Comparison of ENCODE assay signal across 14 cellular contexts in genomic region chr7:18864967-18865366, GRCh38.
A peak's percentile ranks its signal among the peaks of the same experiment; 100 is the strongest.
DNase-seq lines count a peak whose midpoint lies in the region; ATAC-seq and TF ChIP-seq lines count a peak whose summit lies in the region.
"Had no signal": no experiment of that assay in that cellular context is flagged by ENCODE, and none has a peak within 500 bp of the region (broad histone marks: within the 10 kb centered on the region; RNA-seq: fewer than 3 reads in every experiment).

No MANE protein-coding gene starts in this region.

- ATAC-seq in activated B cell treated with CpG ODN at 0.5 μM for 24 hours (ENCODE audit: low read depth) = no peak

- peaks cover 19% of the 10 kb centered on the region for H3K36me3 Mint-ChIP-seq in activated CD4-positive, alpha-beta T cell treated with anti-CD3 and anti-CD28 coated beads, Interleukin-2, amount 10 ng/mL, durations not matched to agents 24 days and 14 days (ENCODE audit: low read depth)
- H3K36me3 Mint-ChIP-seq in activated B cell treated with CpG ODN at 0.5 μM for 24 hours (ENCODE audit: low read depth) = no peaks in the 10 kb centered on the region
- H3K36me3 Mint-ChIP-seq: CD4-positive, CD25-positive, alpha-beta regulatory T cell; CD8-positive, alpha-beta memory T cell had no signal

- CTCF ChIA-PET in activated B cell treated with CpG ODN at 0.5 μM for 24 hours (lab: Charles Lee) = no interaction called here

- H3K9me3 ChIP-seq in subcutaneous abdominal adipose tissue (ENCODE audit: control insufficient read depth in 5 of 5, low read length in 5 of 5) = no peaks in the 10 kb centered on the region
- H3K9me3 ChIP-seq: BE2C had no signal

- H3K9me3 Mint-ChIP-seq in activated CD4-positive, alpha-beta T cell treated with anti-CD3 and anti-CD28 coated beads, Interleukin-2, amount 10 ng/mL, durations not matched to agents 24 days and 14 days = peaks cover 26% of the 10 kb centered on the region
- H3K9me3 Mint-ChIP-seq in activated B cell treated with CpG ODN at 0.5 μM for 24 hours = no peaks in the 10 kb centered on the region

- peaks cover 5 to 46% (median 26%) of the 10 kb centered on the region in 5 donors for H3K4me1 ChIP-seq in subcutaneous abdominal adipose tissue (ENCODE audit: control insufficient read depth in 5 of 5, insufficient read depth in 5 of 5, low read length in 5 of 5)

- peaks cover 27% of the 10 kb centered on the region for H3K4me1 Mint-ChIP-seq in activated CD4-positive, alpha-beta T cell treated with anti-CD3 and anti-CD28 coated beads, Interleukin-2, amount 10 ng/mL, durations not matched to agents 24 days and 14 days
- no peaks in the 10 kb centered on the region for H3K4me1 Mint-ChIP-seq in activated B cell treated with CpG ODN at 0.5 μM for 24 hours
- H3K4me1 Mint-ChIP-seq: CD8-positive, alpha-beta memory T cell; H9 had no signal

- H3K27ac Mint-ChIP-seq in activated CD4-positive, alpha-beta T cell treated with anti-CD3 and anti-CD28 coated beads, Interleukin-2, amount 10 ng/mL, durations not matched to agents 24 days and 14 days = peak overlapping the region; percentile 84
- H3K27ac Mint-ChIP-seq in activated B cell treated with CpG ODN at 0.5 μM for 24 hours = peak overlapping the region; percentile 10
- H3K27ac Mint-ChIP-seq: CD4-positive, CD25-positive, alpha-beta regulatory T cell; CD8-positive, alpha-beta memory T cell; H9 had no signal

- H3K36me3 ChIP-seq in subcutaneous abdominal adipose tissue (ENCODE audit: control insufficient read depth in 5 of 5, insufficient read depth in 5 of 5, low read length in 5 of 5) = no peaks in the 10 kb centered on the region
- H3K36me3 ChIP-seq: BE2C had no signal

- intact Hi-C loops in activated CD4-positive, alpha-beta T cell treated with anti-CD3 and anti-CD28 coated beads, Interleukin-2, amount 10 ng/mL, durations not matched to agents 24 days and 14 days (cut with micrococcal nuclease) = loop anchor here (5.0 kb wide), 1 partner anchor 123 kb away; no protein-coding TSS in a partner anchor
- intact Hi-C loops in activated B cell treated with CpG ODN at 0.5 μM for 24 hours (cut with micrococcal nuclease) = no loop called here

- H3K27me3 Mint-ChIP-seq in activated CD4-positive, alpha-beta T cell treated with anti-CD3 and anti-CD28 coated beads, Interleukin-2, amount 10 ng/mL, durations not matched to agents 24 days and 14 days = no peaks in the 10 kb centered on the region
- no peaks in the 10 kb centered on the region for H3K27me3 Mint-ChIP-seq in activated B cell treated with CpG ODN at 0.5 μM for 24 hours
- H3K27me3 Mint-ChIP-seq: CD4-positive, CD25-positive, alpha-beta regulatory T cell; CD8-positive, alpha-beta memory T cell had no signal

- no peak overlapping the region for H3K9ac ChIP-seq in subcutaneous abdominal adipose tissue (ENCODE audit: low read length in 5 of 5)

- DNase-seq in activated CD4-positive, alpha-beta T cell treated with anti-CD3 and anti-CD28 coated beads, Interleukin-2, amount 10 ng/mL, durations not matched to agents 24 days and 14 days = no peak
- no peak for DNase-seq in activated CD4-positive, alpha-beta T cell treated with anti-CD3 and anti-CD28 coated beads, Interleukin-2, amount 50 U/mL, for 48 hours
- DNase-seq in activated B cell treated with CpG ODN at 0.5 μM for 24 hours = no peak
- DNase-seq in fibroblast of villous mesenchyme (ENCODE audit: low read depth) = peak; percentile 12
- no peak for DNase-seq in NOMO-1 (lab: John Stamatoyannopoulos, UW; ENCODE audit: unreplicated experiment in 2 of 2)
- no peak for DNase-seq in NCI-H524 treated with DMSO at 0.1 percent for 48 hours (lab: John Stamatoyannopoulos, UW)
- DNase-seq: ACHN; BE2C; C1 segment of cervical spinal cord; CD4-positive, CD25-positive, alpha-beta regulatory T cell; CD8-positive, alpha-beta memory T cell; COR-L47; H9 had no signal

- H3K27ac ChIP-seq in subcutaneous abdominal adipose tissue (ENCODE audit: low read depth, low read length) = peak overlapping the region; percentile 76

- no peak overlapping the region for H3K4me3 ChIP-seq in fibroblast of villous mesenchyme (ENCODE audit: low read depth, low read length)
- H3K4me3 ChIP-seq in subcutaneous abdominal adipose tissue (ENCODE audit: low read depth in 1 of 5, low read length in 5 of 5) = no peak overlapping the region

- no peak overlapping the region for H3K4me3 Mint-ChIP-seq in activated CD4-positive, alpha-beta T cell treated with anti-CD3 and anti-CD28 coated beads, Interleukin-2, amount 10 ng/mL, durations not matched to agents 24 days and 14 days
- no peak overlapping the region for H3K4me3 Mint-ChIP-seq in activated B cell treated with CpG ODN at 0.5 μM for 24 hours
- H3K4me3 Mint-ChIP-seq: CD4-positive, CD25-positive, alpha-beta regulatory T cell; CD8-positive, alpha-beta memory T cell; H9 had no signal

- POLR2A ChIA-PET in activated B cell treated with CpG ODN at 0.5 μM for 24 hours (lab: Charles Lee) = no interaction called here

- TF ChIP-seq CTCF in activated B cell treated with CpG ODN at 0.5 μM for 24 hours (IDR thresholded peaks at IDR 0.05) = no peak
- no peak for TF ChIP-seq CTCF in fibroblast of villous mesenchyme (IDR thresholded peaks at IDR 0.05; ENCODE audit: insufficient read depth, low read depth, low read length)

- no peaks in the 10 kb centered on the region for H3K27me3 ChIP-seq in subcutaneous abdominal adipose tissue (ENCODE audit: control insufficient read depth in 5 of 5, insufficient read depth in 4 of 5, low read length in 5 of 5)
- H3K27me3 ChIP-seq: BE2C had no signal
